16 cellular contexts compared by ENCODE assay signal in the genomic region with DNA sequence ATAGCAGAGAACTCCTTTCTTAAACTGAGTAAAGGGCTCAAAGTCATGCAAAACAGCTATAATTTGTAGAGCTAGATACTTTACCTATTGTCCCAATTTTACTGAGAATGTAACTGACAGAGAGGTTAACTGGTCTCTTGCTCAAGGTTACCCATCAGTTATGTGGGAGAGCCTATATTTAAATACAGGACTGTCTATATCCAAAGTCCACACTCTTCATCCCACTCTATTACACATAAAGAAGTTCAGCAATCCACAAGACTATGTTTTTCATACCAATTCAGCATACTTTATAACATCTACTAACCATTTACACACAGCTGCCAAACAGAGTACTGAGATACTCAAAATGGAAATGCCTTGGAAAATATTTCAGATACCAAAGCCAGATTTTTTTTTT.
DNase-seq lines count a peak whose midpoint lies in the region; ATAC-seq, FAIRE-seq and TF ChIP-seq lines count a peak whose summit lies in the region.
"Had no signal": no experiment of that assay in that cellular context is flagged by ENCODE, and none has a peak within 500 bp of the region (broad histone marks: within the 10 kb centered on the region; RNA-seq: fewer than 3 reads in every experiment).

No MANE protein-coding gene starts in this region.

- TF ChIP-seq EP300 in HepG2 (IDR thresholded peaks at IDR 0.05; ENCODE audit: low read depth in 2 of 2, low read length in 2 of 2) (0 out of 4 replicates have a peak, but pooled peaks of 1 of the 2 experiments have one; percentile 29), HepG2 (CRISPR knock-in tag; IDR thresholded peaks at IDR 0.05; ENCODE audit: borderline replicate concordance) (no peak)

- H3K79me2 ChIP-seq in HepG2 (ENCODE audit: insufficient read depth, low read length), result peaks cover 33% of the 10 kb centered on the region

- H3K36me3 ChIP-seq in HepG2 (replicated peaks in 1 of 2; ENCODE audit: control insufficient read depth in 1 of 2, insufficient read depth in 2 of 2, low read length in 2 of 2), result no peaks in the 10 kb centered on the region; a peak in 1 of 5 replicates
- H3K36me3 ChIP-seq: MG63, Peyer's patch had no signal

- ATAC-seq in HepG2, result peak; percentile 85
- ATAC-seq in activated CD4-positive, CD25-positive, alpha-beta regulatory T cell treated with anti-CD3 and anti-CD28 coated beads, Interleukin-2, amount 50 U/mL, for 24 hours, result no peak

- no peaks in the 10 kb centered on the region for H3K9me3 ChIP-seq in HepG2 (ENCODE audit: low read length)
- H3K9me3 ChIP-seq: MG63, Peyer's patch had no signal

- peak overlapping the region; percentile 51 to 77 (median 63); a peak in 5 of 6 replicates for H3K4me3 ChIP-seq in HepG2 (replicated peaks in 1 of 3; ENCODE audit: insufficient read depth in 1 of 3, low read depth in 2 of 3, low read length in 3 of 3)
- H3K4me3 ChIP-seq: MG63, Peyer's patch had no signal

- POLR2A ChIA-PET in HepG2 (lab: Yijun Ruan, JAX), result interaction anchor here (0.9 to 1.1 kb wide), 2 partner anchors 19 to 27 kb away, joined by 3 read pairs; no protein-coding TSS in a partner anchor

- in situ Hi-C loops in HepG2 (cut with HindIII; ENCODE audit: extremely low pct_ligation_motif_present, low pct_unique_long_range_greater_than_20kb) (no loop called here), KBM-7 (cut with MboI; ENCODE audit: low pct_unique_long_range_greater_than_20kb, low sequenced_read_pairs) (no loop called here)

- FAIRE-seq in H54 (lab: Jason Lieb, UNC), result peak; percentile 80
- FAIRE-seq in HepG2 (lab: Jason Lieb, UNC), result peak; percentile 32

- BruUV-seq in HepG2 (replicated peaks; lab: Mats Ljungman, UMichigan), result no TSS peak

- H4K20me1 ChIP-seq in HepG2 (ENCODE audit: insufficient read depth, low read length), result no peaks in the 10 kb centered on the region

- H3K27ac ChIP-seq in VCaP, result peak overlapping the region; percentile 86
- H3K27ac ChIP-seq in HepG2 (ENCODE audit: extremely low read length, insufficient read depth, low read length), result peak overlapping the region; percentile 89
- H3K27ac ChIP-seq: Peyer's patch had no signal

- TF ChIP-seq RAD21 in HepG2 (CRISPR knock-in tag; IDR thresholded peaks at IDR 0.05), result no peak

- H2AFZ ChIP-seq in HepG2 (ENCODE audit: low read length), result no peak overlapping the region

- DNase-seq in H54 (ENCODE audit: insufficient read length, low spot score) (no peak), HepG2 (ENCODE audit: low spot score) (peak; percentile 77), renal cortical epithelial cell (ENCODE audit: low read depth) (peak; percentile 6), hippocampal formation (lab: John Stamatoyannopoulos, UW) (no peak), KBM-7 (no peak)
- DNase-seq: CD4-positive, CD25-positive, alpha-beta regulatory T cell; Karpas-422; MG63; NCI-H1092; NCI-H2081; NCI-H510A; NCI-H82; Peyer's patch; SIG-M5 had no signal

- TF ChIP-seq CTCF in VCaP (conservative IDR thresholded peaks at IDR 0.05) (no peak), HepG2 (CRISPR knock-in tag; IDR thresholded peaks at IDR 0.05) (no peak)

- no peaks in the 10 kb centered on the region for H3K27me3 ChIP-seq in HepG2 (ENCODE audit: control insufficient read depth in 1 of 2, insufficient read depth in 2 of 2, low read length in 2 of 2)
- H3K27me3 ChIP-seq: MG63, Peyer's patch had no signal

- H3K9ac ChIP-seq in HepG2 (ENCODE audit: insufficient read depth, low read depth, low read length), result peak overlapping the region; percentile 71

- H3K4me2 ChIP-seq in HepG2 (ENCODE audit: low read depth, low read length), result peak overlapping the region; percentile 76

- no peak for TF ChIP-seq POLR2A in H54 (IDR thresholded peaks at IDR 0.05; ENCODE audit: low read depth, low read length)
- TF ChIP-seq POLR2A in HepG2 (IDR thresholded peaks at IDR 0.05; ENCODE audit: insufficient read depth in 1 of 2, low read depth in 2 of 2, low read length in 2 of 2), result no peak

- CTCF ChIA-PET in HepG2 (lab: Yijun Ruan, JAX; ENCODE audit: low intra/inter-chr PET ratio, low total read pairs), result no interaction called here

- intact Hi-C loops in HepG2 (cut with micrococcal nuclease; ENCODE audit: unreplicated experiment), result no loop called here

- peaks cover 66% of the 10 kb centered on the region for H3K4me1 ChIP-seq in HepG2 (ENCODE audit: insufficient read depth, low read length)
- H3K4me1 ChIP-seq: Peyer's patch had no signal

TF ChIP-seq in HepG2, 621 proteins besides CTCF, POLR2A, EP300 and RAD21 (continues in another document):
- TF ChIP-seq TCF7 (IDR thresholded peaks at IDR 0.05; ENCODE audit: low read depth), result 0 out of 2 replicates have a peak, but pooled peaks have one; percentile 1
- TF ChIP-seq TFDP2 (CRISPR knock-in tag; IDR thresholded peaks at IDR 0.05), result no peak
- no peak for TF ChIP-seq BHLHE40 (IDR thresholded peaks at IDR 0.05; ENCODE audit: low read length)
- TF ChIP-seq TFAP4 (IDR thresholded peaks at IDR 0.05; ENCODE audit: borderline replicate concordance, low read depth), result no peak
- no peak for TF ChIP-seq RORA (CRISPR knock-in tag; IDR thresholded peaks at IDR 0.05)
- peak; percentile 60 for TF ChIP-seq ASH2L (IDR thresholded peaks at IDR 0.05; ENCODE audit: insufficient read length, low read depth, low read length)
- TF ChIP-seq EED (CRISPR knock-in tag; IDR thresholded peaks at IDR 0.05), result no peak
- TF ChIP-seq PAXIP1 (CRISPR knock-in tag; conservative IDR thresholded peaks at IDR 0.05), result peak; percentile 61
- no peak for TF ChIP-seq EZH2 (conservative IDR thresholded peaks at IDR 0.05; ENCODE audit: low read depth, low read length)
- TF ChIP-seq NFIC (IDR thresholded peaks at IDR 0.05; ENCODE audit: low read length), result 0 out of 2 replicates have a peak, but pooled peaks have one; percentile 5
- TF ChIP-seq SAP130 (CRISPR knock-in tag; IDR thresholded peaks at IDR 0.05; ENCODE audit: low read depth), result 0 out of 2 replicates have a peak, but pooled peaks have one; percentile 40
- no peak for TF ChIP-seq SOX13 (IDR thresholded peaks at IDR 0.05)
- 0 out of 4 replicates have a peak, but pooled peaks of 1 of the 2 experiments have one; percentile 7 for TF ChIP-seq SOX13 (CRISPR knock-in tag; conservative IDR thresholded peaks at IDR 0.05 in 1 of 2, IDR thresholded peaks at IDR 0.05 in 1 of 2)
- no peak for TF ChIP-seq RARA (CRISPR knock-in tag; IDR thresholded peaks at IDR 0.05)
- TF ChIP-seq NFRKB (IDR thresholded peaks at IDR 0.05), result no peak
- TF ChIP-seq, protein P1, sequence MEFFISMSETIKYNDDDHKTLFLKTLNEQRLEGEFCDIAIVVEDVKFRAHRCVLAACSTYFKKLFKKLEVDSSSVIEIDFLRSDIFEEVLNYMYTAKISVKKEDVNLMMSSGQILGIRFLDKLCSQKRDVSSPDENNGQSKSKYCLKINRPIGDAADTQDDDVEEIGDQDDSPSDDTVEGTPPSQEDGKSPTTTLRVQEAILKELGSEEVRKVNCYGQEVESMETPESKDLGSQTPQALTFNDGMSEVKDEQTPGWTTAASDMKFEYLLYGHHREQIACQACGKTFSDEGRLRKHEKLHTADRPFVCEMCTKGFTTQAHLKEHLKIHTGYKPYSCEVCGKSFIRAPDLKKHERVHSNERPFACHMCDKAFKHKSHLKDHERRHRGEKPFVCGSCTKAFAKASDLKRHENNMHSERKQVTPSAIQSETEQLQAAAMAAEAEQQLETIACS (CRISPR knock-in tag; IDR thresholded peaks at IDR 0.05), result no peak
- TF ChIP-seq KDM5B (CRISPR knock-in tag; IDR thresholded peaks at IDR 0.05; ENCODE audit: borderline replicate concordance), result no peak

Comparison
In these comparisons a context has a peak if more than half of its experiments do, and no peak if none do; other contexts are left out.
1. DNase-seq: peak in HepG2 (single experiment) and renal cortical epithelial cell (single experiment); none in H54 (single experiment), hippocampal formation (0 of 2) and KBM-7 (single experiment).